In genomic region chr14:31935406-31935805, GRCh38 we compare ENCODE assay signal across 17 cellular contexts.
DNase-seq lines count a peak whose midpoint lies in the region; ATAC-seq and TF ChIP-seq lines count a peak whose summit lies in the region.
"Had no signal": no experiment of that assay in that cellular context is flagged by ENCODE, and none has a peak within 500 bp of the region (broad histone marks: within the 10 kb centered on the region; RNA-seq: fewer than 3 reads in every experiment).

No MANE protein-coding gene starts in this region.

- H3K79me2 ChIP-seq in H9 (ENCODE audit: insufficient read depth, low read length), result no peaks in the 10 kb centered on the region

- H3K36me3 ChIP-seq in A673 (ENCODE audit: insufficient read depth, low read length, poor library complexity, severe bottlenecking), result no peaks in the 10 kb centered on the region
- H3K36me3 ChIP-seq in brain microvascular endothelial cell (replicated peaks), result no peaks in the 10 kb centered on the region
- no peaks in the 10 kb centered on the region for H3K36me3 ChIP-seq in mucosa of descending colon (ENCODE audit: low read depth)
- H3K36me3 ChIP-seq: gastrocnemius medialis, pancreas, uterus had no signal

- no peak overlapping the region for H2BK12ac ChIP-seq in H9 (ENCODE audit: insufficient read length, low read depth, low read length)

- H3K4me2 ChIP-seq in H9 (ENCODE audit: insufficient read depth, insufficient read length, low read length), result peak overlapping the region; percentile 29

- H3T11ph ChIP-seq in H9 (ENCODE audit: low read length), result no peak overlapping the region

- no peak overlapping the region for H3K18ac ChIP-seq in H9 (ENCODE audit: insufficient read length, low read depth, low read length)

- WGBS in H9 (ENCODE audit: extremely low coverage, insufficient read length, low lambda C conversion rate), result no CpG with 5 or more reads among the region's 3 CpGs

- CTCF ChIA-PET in A673 (lab: Charles Lee), result interaction anchor here (0.5 to 1.2 kb wide), 4 partner anchors 138 to 315 kb away, joined by 3 read pairs; no protein-coding TSS in a partner anchor

- H3K36me3 Mint-ChIP-seq in H9 (ENCODE audit: insufficient read depth in 1 of 3, low read depth in 3 of 3), result no peaks in the 10 kb centered on the region; a peak in 1 of 7 replicates
- H3K36me3 Mint-ChIP-seq: T-cell had no signal

- peak overlapping the region; percentile 11 to 53 (median 19); a peak in 4 of 7 replicates for H3K27ac Mint-ChIP-seq in H9
- H3K27ac Mint-ChIP-seq: T-cell had no signal

- no peak overlapping the region for H3K23ac ChIP-seq in H9 (ENCODE audit: insufficient read length, low read depth, low read length)

- H3K27ac ChIP-seq in A673 (ENCODE audit: low read depth, low read length, poor library complexity, severe bottlenecking), result no peak overlapping the region
- no peak overlapping the region for H3K27ac ChIP-seq in H9 (ENCODE audit: insufficient read length, low read depth, low read length)
- H3K27ac ChIP-seq in brain microvascular endothelial cell, result no peak overlapping the region
- H3K27ac ChIP-seq: body of pancreas, gastrocnemius medialis, pancreas, uterus had no signal

- no peak overlapping the region for H3K9ac ChIP-seq in H9 (ENCODE audit: extremely low read depth, insufficient read length, low read length)

- H3K4me1 Mint-ChIP-seq in H9, result peaks cover 35 to 38% of the 10 kb centered on the region in 2 experiments

- H2BK5ac ChIP-seq in H9 (ENCODE audit: insufficient read length, low read length), result no peak overlapping the region

- H3K79me1 ChIP-seq in H9 (ENCODE audit: insufficient read depth, low read depth, low read length, poor library complexity, severe bottlenecking), result no peaks in the 10 kb centered on the region

- H3K9me3 Mint-ChIP-seq in H9, result no peaks in the 10 kb centered on the region
- H3K9me3 Mint-ChIP-seq: T-cell had no signal

- H2AK5ac ChIP-seq in H9 (ENCODE audit: insufficient read length, low read length), result no peak overlapping the region

- no peak overlapping the region for H3K4ac ChIP-seq in H9 (ENCODE audit: low read depth, low read length)

- intact Hi-C loops in A673 (cut with micrococcal nuclease; ENCODE audit: unreplicated experiment) (loop anchor here (2.0 to 10.0 kb wide), 2 partner anchors 139 to 317 kb away; partner anchors contain the start of gene ARHGAP5), mucosa of descending colon (cut with DNase I, micrococcal nuclease) (loop anchor here in 1 of 2 donors (5.0 kb wide), 1 partner anchor 317 kb away; no protein-coding TSS in a partner anchor)

- H3K14ac ChIP-seq in H9 (ENCODE audit: insufficient read depth, low read length), result no peak overlapping the region

- no peak overlapping the region for H3K4me3 ChIP-seq in A673 (ENCODE audit: low read depth, low read length, poor library complexity, severe bottlenecking)
- H3K4me3 ChIP-seq in brain microvascular endothelial cell (ENCODE audit: low read depth, low read length), result no peak overlapping the region
- no peak overlapping the region for H3K4me3 ChIP-seq in mucosa of descending colon
- H3K4me3 ChIP-seq: body of pancreas, gastrocnemius medialis, pancreas, uterus had no signal

- H4K5ac ChIP-seq in H9 (ENCODE audit: insufficient read length, low read depth, low read length), result no peak overlapping the region

- H2BK15ac ChIP-seq in H9 (ENCODE audit: low read depth, low read length), result no peak overlapping the region

- no peak overlapping the region for H2BK20ac ChIP-seq in H9 (ENCODE audit: low read depth, low read length, poor library complexity, severe bottlenecking)

- in situ Hi-C loops in brain microvascular endothelial cell (cut with HindIII; ENCODE audit: low pct_ligation_motif_present, low sequenced_read_pairs), result no loop called here

- peaks cover 11% of the 10 kb centered on the region for H3K4me1 ChIP-seq in A673 (ENCODE audit: insufficient read depth, low read length, poor library complexity, severe bottlenecking)
- peaks cover 10% of the 10 kb centered on the region for H3K4me1 ChIP-seq in H9 (ENCODE audit: insufficient read depth, low read length)
- peaks cover 11% of the 10 kb centered on the region for H3K4me1 ChIP-seq in mucosa of descending colon (ENCODE audit: low read depth)
- H3K4me1 ChIP-seq: body of pancreas, pancreas, uterus had no signal

- H3K27me3 ChIP-seq in A673 (replicated peaks; ENCODE audit: insufficient read depth, low read depth, low read length, poor library complexity) (no peaks in the 10 kb centered on the region), H9 (ENCODE audit: insufficient read depth, low read length) (peaks cover 5% of the 10 kb centered on the region; the same call in 1 of the 2 replicates), brain microvascular endothelial cell (replicated peaks) (no peaks in the 10 kb centered on the region)
- H3K27me3 ChIP-seq: body of pancreas, gastrocnemius medialis, pancreas, uterus had no signal

- H4K91ac ChIP-seq in H9 (ENCODE audit: insufficient read length, low read depth, low read length), result no peak overlapping the region

- H3K23me2 ChIP-seq in H9 (ENCODE audit: insufficient read length, low read depth, low read length, poor library complexity, severe bottlenecking), result no peaks in the 10 kb centered on the region

- no peak overlapping the region for H3K56ac ChIP-seq in H9 (ENCODE audit: insufficient read length, low read depth, low read length)

- ATAC-seq in mucosa of descending colon (peak; percentile 2), HG02970 (IDR thresholded peaks at IDR 0.05; ENCODE audit: low FRiP score, unreplicated experiment) (no peak), GM19455 (IDR thresholded peaks at IDR 0.05; ENCODE audit: unreplicated experiment) (no peak)
- ATAC-seq: T-cell had no signal

- H4K8ac ChIP-seq in H9 (replicated peaks; ENCODE audit: insufficient read length, low read depth, low read length), result no peak overlapping the region

- POLR2A ChIA-PET in A673 (lab: Charles Lee; ENCODE audit: low non-redundant PET), result no interaction called here

- H3K27me3 Mint-ChIP-seq in H9 (ENCODE audit: low read depth), result no peaks in the 10 kb centered on the region; the same call in 1 of the 2 replicates

- H2BK120ac ChIP-seq in H9 (ENCODE audit: low read depth, low read length, poor library complexity, severe bottlenecking), result no peak overlapping the region

- H3K9me3 ChIP-seq in A673 (ENCODE audit: low read depth, low read length, poor library complexity, severe bottlenecking) (no peaks in the 10 kb centered on the region), H9 (ENCODE audit: control insufficient read depth, low read depth, low read length) (no peaks in the 10 kb centered on the region), mucosa of descending colon (no peaks in the 10 kb centered on the region)
- H3K9me3 ChIP-seq: body of pancreas, gastrocnemius medialis, pancreas, uterus had no signal

- TF ChIP-seq CTCF in A673 (conservative IDR thresholded peaks at IDR 0.05; ENCODE audit: low read depth, low read length) (no peak), H9 (conservative IDR thresholded peaks at IDR 0.05) (no peak), brain microvascular endothelial cell (IDR thresholded peaks at IDR 0.05; ENCODE audit: low read depth, low read length, missing control alignments) (peak; percentile 7), mucosa of descending colon (IDR thresholded peaks at IDR 0.05) (no peak), GM10266 (IDR thresholded peaks at IDR 0.05; ENCODE audit: control insufficient read depth, insufficient read depth, low read depth, missing control alignments) (no peak)

- H4K20me1 ChIP-seq in H9 (ENCODE audit: control insufficient read depth, insufficient read depth, insufficient read length), result no peaks in the 10 kb centered on the region

- DNase-seq in A673 (ENCODE audit: low spot score) (peak; percentile 43), H9 (no peak), brain microvascular endothelial cell (no peak), mucosa of descending colon (no peak), hypothalamus (lab: John Stamatoyannopoulos, UW) (no peak), GM10266 (ENCODE audit: extremely low spot score) (no peak)
- DNase-seq: activated CD4-positive, alpha-beta T cell treated with anti-CD3 and anti-CD28 coated beads, Interleukin-2, amount 50 U/mL, for 48 hours; activated naive CD4-positive, alpha-beta T cell treated with anti-CD3 and anti-CD28 coated beads, Interleukin-2, amount 50 U/mL, for 16 hours; gastrocnemius medialis; left ventricle myocardium superior; pancreas; stimulated activated CD4-positive, alpha-beta T cell treated with anti-CD3 and anti-CD28 coated beads, Interleukin-2, amount 100 ng/mL, for 48 hours; uterus had no signal

- H2AFZ ChIP-seq in H9 (ENCODE audit: low read length), result no peak overlapping the region

- H3K4me3 Mint-ChIP-seq in H9, result peak overlapping the region in 1 of 2 experiments; percentile 41; a peak in 2 of 5 replicates
- H3K4me3 Mint-ChIP-seq: T-cell had no signal

- BruUV-seq in A673 (replicated peaks; lab: Mats Ljungman, UMichigan), result no TSS peak
